In the genomic region with DNA sequence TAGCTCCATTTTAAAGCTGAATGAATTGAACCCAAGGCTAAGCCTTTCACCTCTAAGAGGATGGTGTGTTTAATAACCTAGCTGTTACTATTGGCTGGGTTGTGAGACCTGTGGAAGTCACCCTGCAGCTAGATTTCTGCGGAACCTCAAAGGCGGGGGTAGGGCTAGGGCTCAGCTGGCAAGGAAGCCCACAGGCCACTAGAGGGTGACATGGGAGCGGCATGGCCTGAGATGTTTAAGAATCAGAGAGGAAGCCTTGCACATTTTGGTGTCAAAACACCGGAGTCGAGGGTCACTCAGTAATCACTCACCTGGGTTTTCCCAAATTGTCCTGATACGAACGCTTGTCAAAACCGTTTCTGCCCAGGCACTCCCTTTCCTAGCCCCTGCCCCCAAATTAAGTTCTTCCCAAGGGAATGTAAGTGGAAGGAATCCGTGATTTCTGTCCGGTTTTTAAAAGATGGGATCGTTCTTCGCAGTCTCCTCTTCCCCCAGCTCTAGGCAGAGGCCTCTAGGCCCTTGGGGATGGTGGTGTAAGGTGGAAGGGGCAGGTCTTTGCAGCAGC, we compare ENCODE assay signal across 8 cellular contexts. TPM values are rescaled to one million over a fixed set of nuclear protein-coding genes. Genes with fewer than 3 reads are reported as not detected.
DNase-seq lines count a peak whose midpoint lies in the region; ATAC-seq and TF ChIP-seq lines count a peak whose summit lies in the region.

No MANE protein-coding gene starts in this region.

- peak; percentile 30 for DNase-seq in adipocyte (ENCODE audit: low read depth)
- peak; percentile 65 for DNase-seq in left lobe of liver (ENCODE audit: low spot score)
- peak; percentile 72 for DNase-seq in stimulated activated CD8-positive, alpha-beta memory T cell treated with anti-CD3 and anti-CD28 coated beads, Interleukin-4, amount 100 ng/mL, for 48 hours
- no peak for DNase-seq in NCI-H345 treated with DMSO at 0.1 percent for 48 hours (lab: John Stamatoyannopoulos, UW; ENCODE audit: unreplicated experiment)

- H3K27me3 ChIP-seq in BLaER1: no peaks in the 10 kb centered on the region
- no peaks in the 10 kb centered on the region for H3K27me3 ChIP-seq in SU-DHL-6 (ENCODE audit: low read length)
- H3K27me3 ChIP-seq in adipocyte (replicated peaks; ENCODE audit: control insufficient read depth, insufficient read depth, low read length): no peaks in the 10 kb centered on the region

- H2AFZ ChIP-seq in SU-DHL-6 (ENCODE audit: low read depth, low read length, severe bottlenecking): no peak overlapping the region

- H3K4me2 ChIP-seq in BLaER1 (peak overlapping the region; percentile 31), SU-DHL-6 (ENCODE audit: low read depth, low read length, poor library complexity, severe bottlenecking) (no peak overlapping the region)

- H3K9ac ChIP-seq in BLaER1: no peak overlapping the region
- no peak overlapping the region for H3K9ac ChIP-seq in SU-DHL-6 (ENCODE audit: low read length)
- H3K9ac ChIP-seq in adipocyte (ENCODE audit: low read length): no peak overlapping the region

- H4K20me1 ChIP-seq in BLaER1: peaks cover 5% of the 10 kb centered on the region; the same call in 1 of the 2 replicates
- H4K20me1 ChIP-seq in SU-DHL-6 (ENCODE audit: low read depth, low read length): no peaks in the 10 kb centered on the region

- no peaks in the 10 kb centered on the region for H3K9me2 ChIP-seq in SU-DHL-6 (replicated peaks; ENCODE audit: insufficient read depth, low read length)

- H3K27ac ChIP-seq in BLaER1 (no peak overlapping the region), HEK293 (ENCODE audit: extremely low read depth, low read depth, low read length) (no peak overlapping the region), SU-DHL-6 (ENCODE audit: low read depth, low read length) (no peak overlapping the region)

- H3K9me3 ChIP-seq in BLaER1: no peaks in the 10 kb centered on the region
- no peaks in the 10 kb centered on the region for H3K9me3 ChIP-seq in HEK293 (ENCODE audit: control insufficient read depth, insufficient read depth, low read depth, low read length)
- H3K9me3 ChIP-seq in SU-DHL-6 (ENCODE audit: insufficient read depth, low read length): no peaks in the 10 kb centered on the region
- H3K9me3 ChIP-seq in adipocyte (ENCODE audit: control insufficient read depth, low read length): no peaks in the 10 kb centered on the region

- POLR2A ChIA-PET in HEK293 (lab: Yijun Ruan, JAX): interaction anchor here (0.6 kb wide), 1 partner anchor 1014 kb away, joined by 4 read pairs; no protein-coding TSS in a partner anchor

- peaks cover 9% of the 10 kb centered on the region; the same call in 1 of the 2 replicates for H3F3A ChIP-seq in SU-DHL-6 (ENCODE audit: insufficient read depth)

- CTCF ChIA-PET in HEK293 (lab: Yijun Ruan, JAX): interaction anchor here (0.6 to 1.7 kb wide), 4 partner anchors 9 to 95 kb away, joined by 3 to 5 read pairs (median 3); no protein-coding TSS in a partner anchor

- ATAC-seq in left lobe of liver (peak; percentile 65), HG02840 (IDR thresholded peaks at IDR 0.05; ENCODE audit: low FRiP score, unreplicated experiment) (no peak)

- H3K4me1 ChIP-seq in BLaER1 (peaks cover 28% of the 10 kb centered on the region), HEK293 (ENCODE audit: control insufficient read depth, insufficient read depth, low read length) (no peaks in the 10 kb centered on the region), adipocyte (ENCODE audit: control insufficient read depth, insufficient read depth, low read length) (peaks cover 31% of the 10 kb centered on the region)

- H3K36me3 ChIP-seq in BLaER1: no peaks in the 10 kb centered on the region
- peaks cover 0 to 10% of the 10 kb centered on the region in 2 experiments; a peak in 1 of 3 replicates for H3K36me3 ChIP-seq in HEK293 (ENCODE audit: control insufficient read depth in 2 of 2, insufficient read depth in 1 of 2, low read length in 2 of 2)
- H3K36me3 ChIP-seq in SU-DHL-6 (ENCODE audit: low read length): no peaks in the 10 kb centered on the region
- H3K36me3 ChIP-seq in adipocyte (ENCODE audit: control insufficient read depth, insufficient read depth, low read length, severe bottlenecking): no peaks in the 10 kb centered on the region

- H3K4me3 ChIP-seq in BLaER1 (no peak overlapping the region), HEK293 (ENCODE audit: low read depth, low read length) (no peak overlapping the region), SU-DHL-6 (ENCODE audit: insufficient read depth, low read length, poor library complexity, severe bottlenecking) (no peak overlapping the region), adipocyte (ENCODE audit: low read length) (no peak overlapping the region)

- peak; percentile 50; the same call in 1 of the 2 replicates for TF ChIP-seq CTCF in HEK293 (tag by site-specific recombination; IDR thresholded peaks at IDR 0.05)
- TF ChIP-seq CTCF in SU-DHL-6 (IDR thresholded peaks at IDR 0.05; ENCODE audit: insufficient read depth, low read length, poor library complexity, severe bottlenecking): peak; percentile 49

- H3K79me2 ChIP-seq in SU-DHL-6 (ENCODE audit: insufficient read depth, low read length): peaks cover 23% of the 10 kb centered on the region

TF ChIP-seq in HEK293, 187 proteins besides CTCF, POLR2A, EP300 and RAD21 (continues in another document):
- no peak for TF ChIP-seq ZNF280D (tag by site-specific recombination; IDR thresholded peaks at IDR 0.05)
- peak; percentile 51 for TF ChIP-seq ZNF654 (tag by site-specific recombination; IDR thresholded peaks at IDR 0.05; ENCODE audit: low read depth)
- no peak for TF ChIP-seq KLF10 (tag by site-specific recombination; IDR thresholded peaks at IDR 0.05)
- no peak for TF ChIP-seq ZNF692 (tag by site-specific recombination; IDR thresholded peaks at IDR 0.05)
- TF ChIP-seq TCF7L2 (IDR thresholded peaks at IDR 0.05; ENCODE audit: borderline replicate concordance, low read depth, low read length): no peak
- TF ChIP-seq ZBTB8A (tag by site-specific recombination; IDR thresholded peaks at IDR 0.05): no peak
- no peak for TF ChIP-seq ZNF404 (tag by site-specific recombination; IDR thresholded peaks at IDR 0.05)
- TF ChIP-seq RBAK (tag by site-specific recombination; IDR thresholded peaks at IDR 0.05): no peak
- TF ChIP-seq ZNF558 (tag by site-specific recombination; IDR thresholded peaks at IDR 0.05): 0 out of 2 replicates have a peak, but pooled peaks have one; percentile 54
- TF ChIP-seq ZNF561 (tag by site-specific recombination; IDR thresholded peaks at IDR 0.05; ENCODE audit: borderline replicate concordance): no peak
- TF ChIP-seq EGR2 (tag by site-specific recombination; IDR thresholded peaks at IDR 0.05; ENCODE audit: low read depth): no peak

RNA-seq across cellular contexts. Expression of gene ACAD9, which starts 3.8 kb away (rescaled TPM):
- 30.7 TPM for total RNA-seq in left lobe of liver
